In the genomic region with DNA sequence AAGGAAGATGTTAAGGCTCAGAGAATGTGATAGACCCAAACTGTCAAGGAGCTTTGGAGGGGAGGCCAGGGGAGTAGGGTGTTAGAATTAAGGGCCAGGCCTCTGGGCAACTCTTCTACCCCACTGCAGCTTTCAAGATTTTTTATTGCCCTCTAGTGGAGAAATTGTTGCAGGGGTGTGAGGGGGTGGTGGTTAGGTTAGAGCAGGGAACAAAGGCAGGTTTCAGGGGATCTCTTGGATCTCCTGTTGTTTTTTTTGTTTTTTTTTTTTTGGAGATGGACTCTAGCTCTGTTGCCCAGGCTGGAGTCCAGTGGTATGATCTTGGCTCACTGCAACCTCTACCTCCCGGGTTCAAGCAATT, we compare ENCODE assay signal across 1 cellular context.
TF ChIP-seq lines count a peak whose summit lies in the region.

No MANE protein-coding gene starts in this region.

TF ChIP-seq in GM12878, 131 proteins besides CTCF, POLR2A, EP300 and RAD21:
- no peak for TF ChIP-seq DPF2 (IDR thresholded peaks at IDR 0.05)
- TF ChIP-seq NBN (IDR thresholded peaks at IDR 0.05) = 0 out of 2 replicates have a peak, but pooled peaks have one; percentile 28
- TF ChIP-seq BRCA1 (IDR thresholded peaks at IDR 0.05; ENCODE audit: low read depth, low read length) = no peak
- TF ChIP-seq SMC3 (IDR thresholded peaks at IDR 0.05; ENCODE audit: borderline replicate concordance, low read length) = peak; percentile 56; the same call in 1 of the 2 replicates
- TF ChIP-seq, protein P1, sequence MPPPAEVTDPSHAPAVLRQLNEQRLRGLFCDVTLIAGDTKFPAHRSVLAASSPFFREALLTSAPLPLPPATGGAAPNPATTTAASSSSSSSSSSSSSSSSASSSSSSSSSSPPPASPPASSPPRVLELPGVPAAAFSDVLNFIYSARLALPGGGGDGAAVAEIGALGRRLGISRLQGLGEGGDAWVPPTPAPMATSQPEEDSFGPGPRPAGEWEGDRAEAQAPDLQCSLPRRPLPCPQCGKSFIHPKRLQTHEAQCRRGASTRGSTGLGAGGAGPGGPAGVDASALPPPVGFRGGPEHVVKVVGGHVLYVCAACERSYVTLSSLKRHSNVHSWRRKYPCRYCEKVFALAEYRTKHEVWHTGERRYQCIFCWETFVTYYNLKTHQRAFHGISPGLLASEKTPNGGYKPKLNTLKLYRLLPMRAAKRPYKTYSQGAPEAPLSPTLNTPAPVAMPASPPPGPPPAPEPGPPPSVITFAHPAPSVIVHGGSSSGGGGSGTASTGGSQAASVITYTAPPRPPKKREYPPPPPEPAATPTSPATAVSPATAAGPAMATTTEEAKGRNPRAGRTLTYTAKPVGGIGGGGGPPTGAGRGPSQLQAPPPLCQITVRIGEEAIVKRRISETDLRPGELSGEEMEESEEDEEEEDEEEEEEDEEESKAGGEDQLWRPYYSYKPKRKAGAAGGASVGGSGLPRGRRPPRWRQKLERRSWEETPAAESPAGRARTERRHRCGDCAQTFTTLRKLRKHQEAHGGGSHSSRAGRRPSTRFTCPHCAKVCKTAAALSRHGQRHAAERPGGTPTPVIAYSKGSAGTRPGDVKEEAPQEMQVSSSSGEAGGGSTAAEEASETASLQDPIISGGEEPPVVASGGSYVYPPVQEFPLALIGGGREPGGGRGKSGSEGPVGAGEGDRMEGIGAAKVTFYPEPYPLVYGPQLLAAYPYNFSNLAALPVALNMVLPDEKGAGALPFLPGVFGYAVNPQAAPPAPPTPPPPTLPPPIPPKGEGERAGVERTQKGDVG (CRISPR knock-in tag; IDR thresholded peaks at IDR 0.05) = no peak
- TF ChIP-seq SPI1 (IDR thresholded peaks at IDR 0.05; ENCODE audit: borderline replicate concordance, insufficient read depth, low read depth, low read length) = no peak
- TF ChIP-seq, protein P2, sequence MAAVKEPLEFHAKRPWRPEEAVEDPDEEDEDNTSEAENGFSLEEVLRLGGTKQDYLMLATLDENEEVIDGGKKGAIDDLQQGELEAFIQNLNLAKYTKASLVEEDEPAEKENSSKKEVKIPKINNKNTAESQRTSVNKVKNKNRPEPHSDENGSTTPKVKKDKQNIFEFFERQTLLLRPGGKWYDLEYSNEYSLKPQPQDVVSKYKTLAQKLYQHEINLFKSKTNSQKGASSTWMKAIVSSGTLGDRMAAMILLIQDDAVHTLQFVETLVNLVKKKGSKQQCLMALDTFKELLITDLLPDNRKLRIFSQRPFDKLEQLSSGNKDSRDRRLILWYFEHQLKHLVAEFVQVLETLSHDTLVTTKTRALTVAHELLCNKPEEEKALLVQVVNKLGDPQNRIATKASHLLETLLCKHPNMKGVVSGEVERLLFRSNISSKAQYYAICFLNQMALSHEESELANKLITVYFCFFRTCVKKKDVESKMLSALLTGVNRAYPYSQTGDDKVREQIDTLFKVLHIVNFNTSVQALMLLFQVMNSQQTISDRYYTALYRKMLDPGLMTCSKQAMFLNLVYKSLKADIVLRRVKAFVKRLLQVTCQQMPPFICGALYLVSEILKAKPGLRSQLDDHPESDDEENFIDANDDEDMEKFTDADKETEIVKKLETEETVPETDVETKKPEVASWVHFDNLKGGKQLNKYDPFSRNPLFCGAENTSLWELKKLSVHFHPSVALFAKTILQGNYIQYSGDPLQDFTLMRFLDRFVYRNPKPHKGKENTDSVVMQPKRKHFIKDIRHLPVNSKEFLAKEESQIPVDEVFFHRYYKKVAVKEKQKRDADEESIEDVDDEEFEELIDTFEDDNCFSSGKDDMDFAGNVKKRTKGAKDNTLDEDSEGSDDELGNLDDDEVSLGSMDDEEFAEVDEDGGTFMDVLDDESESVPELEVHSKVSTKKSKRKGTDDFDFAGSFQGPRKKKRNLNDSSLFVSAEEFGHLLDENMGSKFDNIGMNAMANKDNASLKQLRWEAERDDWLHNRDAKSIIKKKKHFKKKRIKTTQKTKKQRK (IDR thresholded peaks at IDR 0.05; ENCODE audit: low read depth, low read length) = no peak
